Comparison of ENCODE assay signal across 28 cellular contexts in genomic region chr21:36470294-36470693, GRCh38. TPM values are rescaled to one million over a fixed set of nuclear protein-coding genes. Genes with fewer than 3 reads are reported as not detected.
DNase-seq lines count a peak whose midpoint lies in the region; TF ChIP-seq lines count a peak whose summit lies in the region.
"Had no signal": no experiment of that assay in that cellular context is flagged by ENCODE, and none has a peak within 500 bp of the region (broad histone marks: within the 10 kb centered on the region; RNA-seq: fewer than 3 reads in every experiment).

No MANE protein-coding gene starts in this region.

- H4K12ac ChIP-seq in trophoblast cell (ENCODE audit: low read depth, low read length) = no peak overlapping the region

- TF ChIP-seq CTCF in astrocyte of the spinal cord (IDR thresholded peaks at IDR 0.05; ENCODE audit: low read depth, low read length) = no peak

- no peaks in the 10 kb centered on the region for H3K27me3 ChIP-seq in HUES6 (ENCODE audit: control insufficient read depth, insufficient read depth, low read length)
- H3K27me3 ChIP-seq in trophoblast cell (ENCODE audit: insufficient read depth, low read length) = no peaks in the 10 kb centered on the region
- H3K27me3 ChIP-seq: body of pancreas, tibial nerve had no signal

- H3K14ac ChIP-seq in trophoblast cell (ENCODE audit: low read length) = no peak overlapping the region

- H3K4ac ChIP-seq in trophoblast cell (ENCODE audit: low read depth, low read length) = no peak overlapping the region

- H3K27ac Mint-ChIP-seq in activated CD4-positive, alpha-beta T cell treated with anti-CD3 and anti-CD28 coated beads, Interleukin-2, amount 10 ng/mL, durations not matched to agents 7 days and 5 days = no peak overlapping the region
- H3K27ac Mint-ChIP-seq: activated CD4-positive, alpha-beta T cell treated with anti-CD3 and anti-CD28 coated beads for 36 hours; activated naive CD8-positive, alpha-beta T cell treated with anti-CD3 and anti-CD28 coated beads for 36 hours; nephron progenitor cell; T-helper 1 cell treated with Interleukin-12 subunit alpha and Interleukin-12 subunit beta and Interleukin-4 antibody, amounts not matched to agents 30 μg/mL and 1 μg/mL, for 36 hours had no signal

- H2AFZ ChIP-seq in trophoblast cell (ENCODE audit: insufficient read depth, low read length, poor library complexity) = no peak overlapping the region
- H2AFZ ChIP-seq: parathyroid adenoma had no signal

- no peak overlapping the region for H3K23ac ChIP-seq in trophoblast cell (ENCODE audit: low read length)

- peaks cover 4% of the 10 kb centered on the region for H3K27me3 Mint-ChIP-seq in activated CD4-positive, alpha-beta T cell treated with anti-CD3 and anti-CD28 coated beads, Interleukin-2, amount 10 ng/mL, durations not matched to agents 7 days and 5 days
- H3K27me3 Mint-ChIP-seq: activated CD4-positive, alpha-beta T cell treated with anti-CD3 and anti-CD28 coated beads for 36 hours had no signal

- no peak overlapping the region for H3K18ac ChIP-seq in trophoblast cell (ENCODE audit: low read length)

- peaks cover 22% of the 10 kb centered on the region for H3K4me1 ChIP-seq in HUES6 (ENCODE audit: control insufficient read depth, insufficient read depth, low read length)
- H3K4me1 ChIP-seq in trophoblast cell (ENCODE audit: control insufficient read depth in 1 of 2, insufficient read depth in 2 of 2, low read length in 2 of 2) = no peaks in the 10 kb centered on the region
- H3K4me1 ChIP-seq: body of pancreas, lower lobe of right lung, parathyroid adenoma, tibial nerve had no signal

- H3K9me3 ChIP-seq in HUES6 (ENCODE audit: control insufficient read depth, insufficient read depth, low read depth, low read length) = 0 out of 2 replicates have a peak, but pooled peaks cover 2% of the 10 kb centered on the region
- H3K9me3 ChIP-seq in trophoblast cell (ENCODE audit: insufficient read depth, low read depth, low read length) = peaks cover 3% of the 10 kb centered on the region
- H3K9me3 ChIP-seq: body of pancreas, lower lobe of right lung, SK-N-SH, tibial nerve had no signal

- no peaks in the 10 kb centered on the region for H3K79me1 ChIP-seq in trophoblast cell (ENCODE audit: low read length)

- no peak overlapping the region for H2BK5ac ChIP-seq in trophoblast cell (ENCODE audit: low read depth, low read length, poor library complexity)

- DNase-seq in EH (ENCODE audit: low read depth) (peak; percentile 10), astrocyte of the spinal cord (ENCODE audit: low read depth, low spot score) (peak; percentile 46), trophoblast cell (peak; percentile 66 to 77), GM19238 (ENCODE audit: insufficient read length, low spot score) (no peak)
- DNase-seq in activated CD4-positive, alpha-beta T cell treated with anti-CD3 and anti-CD28 coated beads, Interleukin-2, amount 10 ng/mL, durations not matched to agents 7 days and 5 days = no peak
- no peak for DNase-seq in activated CD4-positive, alpha-beta T cell treated with anti-CD3 and anti-CD28 coated beads for 1 hour
- DNase-seq: activated CD4-positive, alpha-beta T cell treated with anti-CD3 and anti-CD28 coated beads for 36 hours; activated CD8-positive, alpha-beta memory T cell treated with anti-CD3 and anti-CD28 coated beads for 24 hours; activated effector memory CD4-positive, alpha-beta T cell treated with Interleukin-2 at 50 U/mL for 16 hours; activated naive CD8-positive, alpha-beta T cell treated with anti-CD3 and anti-CD28 coated beads for 36 hours; body of pancreas; EL; KG1; lower lobe of right lung; NCI-H1417 treated with DMSO at 0.1 percent for 48 hours; NCI-H82; nephron progenitor cell; OCI-M1; SK-N-SH; stimulated activated CD4-positive, alpha-beta T cell treated with anti-CD3 and anti-CD28 coated beads, Interleukin-2, amount 100 ng/mL, for 48 hours had no signal

- H3K36me3 ChIP-seq in HUES6 (ENCODE audit: control insufficient read depth, insufficient read depth, low read length) (no peaks in the 10 kb centered on the region), trophoblast cell (ENCODE audit: control insufficient read depth in 1 of 2, insufficient read depth in 2 of 2, low read length in 2 of 2) (no peaks in the 10 kb centered on the region)
- H3K36me3 ChIP-seq: lower lobe of right lung, tibial nerve had no signal

- POLR2A ChIA-PET in activated CD4-positive, alpha-beta T cell treated with anti-CD3 and anti-CD28 coated beads, Interleukin-2, amount 10 ng/mL, durations not matched to agents 7 days and 5 days (lab: Charles Lee) = no interaction called here

- H3K4me3 ChIP-seq in HUES6 (ENCODE audit: low read depth, low read length) = no peak overlapping the region
- no peak overlapping the region for H3K4me3 ChIP-seq in astrocyte of the spinal cord (ENCODE audit: low read depth, low read length)
- no peak overlapping the region for H3K4me3 ChIP-seq in trophoblast cell (ENCODE audit: low read depth, low read length)
- H3K4me3 ChIP-seq: body of pancreas, lower lobe of right lung, tibial nerve had no signal

- H3K79me2 ChIP-seq in trophoblast cell (ENCODE audit: control insufficient read depth, insufficient read depth, low read length, poor library complexity) = no peaks in the 10 kb centered on the region
- H3K79me2 ChIP-seq: parathyroid adenoma had no signal

- H3K27ac ChIP-seq in HUES6 (ENCODE audit: low read depth, low read length) (0 out of 2 replicates have a peak overlapping the region, but pooled peaks have one; percentile 20), trophoblast cell (ENCODE audit: low read depth, low read length) (no peak overlapping the region)
- H3K27ac ChIP-seq: body of pancreas, lower lobe of right lung, parathyroid adenoma, tibial nerve had no signal

- WGBS in trophoblast cell (ENCODE audit: extremely low coverage, insufficient coverage, insufficient read length) = no CpG with 5 or more reads among the region's 10 CpGs

- H4K8ac ChIP-seq in trophoblast cell (ENCODE audit: low read depth, low read length) = no peak overlapping the region

- in situ Hi-C loops in astrocyte of the spinal cord (cut with HindIII; ENCODE audit: low sequenced_read_pairs) = no loop called here

- no peaks in the 10 kb centered on the region for H3K9me3 Mint-ChIP-seq in activated CD4-positive, alpha-beta T cell treated with anti-CD3 and anti-CD28 coated beads, Interleukin-2, amount 10 ng/mL, durations not matched to agents 7 days and 5 days
- H3K9me3 Mint-ChIP-seq: activated naive CD8-positive, alpha-beta T cell treated with anti-CD3 and anti-CD28 coated beads for 36 hours; T-helper 1 cell treated with Interleukin-12 subunit alpha and Interleukin-12 subunit beta and Interleukin-4 antibody, amounts not matched to agents 30 μg/mL and 1 μg/mL, for 36 hours had no signal

- H3K4me3 Mint-ChIP-seq in activated CD4-positive, alpha-beta T cell treated with anti-CD3 and anti-CD28 coated beads, Interleukin-2, amount 10 ng/mL, durations not matched to agents 7 days and 5 days = no peak overlapping the region
- H3K4me3 Mint-ChIP-seq: activated CD4-positive, alpha-beta T cell treated with anti-CD3 and anti-CD28 coated beads for 36 hours; activated naive CD8-positive, alpha-beta T cell treated with anti-CD3 and anti-CD28 coated beads for 36 hours; nephron progenitor cell; T-helper 1 cell treated with Interleukin-12 subunit alpha and Interleukin-12 subunit beta and Interleukin-4 antibody, amounts not matched to agents 30 μg/mL and 1 μg/mL, for 36 hours had no signal

- H3K4me1 Mint-ChIP-seq in activated CD4-positive, alpha-beta T cell treated with anti-CD3 and anti-CD28 coated beads, Interleukin-2, amount 10 ng/mL, durations not matched to agents 7 days and 5 days = no peaks in the 10 kb centered on the region

- H3K4me2 ChIP-seq in trophoblast cell (ENCODE audit: low read length) = no peak overlapping the region
- H3K4me2 ChIP-seq: SK-N-SH had no signal

- H2AK5ac ChIP-seq in trophoblast cell (ENCODE audit: low read length) = no peak overlapping the region

- CTCF ChIA-PET in activated CD4-positive, alpha-beta T cell treated with anti-CD3 and anti-CD28 coated beads, Interleukin-2, amount 10 ng/mL, durations not matched to agents 7 days and 5 days (lab: Charles Lee) = interaction anchor here (0.8 kb wide), 1 partner anchor 97 kb away, joined by 3 read pairs; no protein-coding TSS in a partner anchor

- no peaks in the 10 kb centered on the region for H3K36me3 Mint-ChIP-seq in activated CD4-positive, alpha-beta T cell treated with anti-CD3 and anti-CD28 coated beads, Interleukin-2, amount 10 ng/mL, durations not matched to agents 7 days and 5 days (ENCODE audit: low read depth)
- H3K36me3 Mint-ChIP-seq: activated naive CD8-positive, alpha-beta T cell treated with anti-CD3 and anti-CD28 coated beads for 36 hours had no signal

- no peak overlapping the region for H2BK12ac ChIP-seq in trophoblast cell (ENCODE audit: low read length)

- H3K9ac ChIP-seq in HUES6 (ENCODE audit: low read length) (peak overlapping the region; percentile 13), trophoblast cell (ENCODE audit: low read length) (no peak overlapping the region)
- H3K9ac ChIP-seq: parathyroid adenoma, SK-N-SH had no signal

- no peak overlapping the region for H2BK120ac ChIP-seq in trophoblast cell (ENCODE audit: insufficient read depth, low read length, poor library complexity)

- no peak overlapping the region for H4K91ac ChIP-seq in trophoblast cell (ENCODE audit: low read depth, low read length)

RNA-seq across cellular contexts. Expression of gene CLDN14, which starts 9.6 kb away (rescaled TPM):
- polyA plus RNA-seq in trophoblast cell (2013) = 0.06 and 0.10 TPM in 2 replicates
- total RNA-seq in activated CD4-positive, alpha-beta T cell treated with anti-CD3 and anti-CD28 coated beads, Interleukin-2, amount 10 ng/mL, durations not matched to agents 7 days and 5 days = not detected
- total RNA-seq: activated CD4-positive, alpha-beta T cell treated with anti-CD3 and anti-CD28 coated beads for 36 hours; activated naive CD8-positive, alpha-beta T cell treated with anti-CD3 and anti-CD28 coated beads for 36 hours; cerebellum; H4; HT-29; lower lobe of right lung; right cardiac atrium had no signal
- polyA plus RNA-seq: right cardiac atrium, SK-N-SH had no signal

Comparison
In these comparisons a context has a peak if more than half of its experiments do, and no peak if none do; other contexts are left out.
1. DNase-seq: peak in EH (single experiment), astrocyte of the spinal cord (single experiment) and trophoblast cell (2 of 2); none in GM19238 (single experiment), activated CD4-positive, alpha-beta T cell treated with anti-CD3 and anti-CD28 coated beads, Interleukin-2, amount 10 ng/mL, durations not matched to agents 7 days and 5 days (single experiment) and activated CD4-positive, alpha-beta T cell treated with anti-CD3 and anti-CD28 coated beads for 1 hour (single experiment).